7 cellular contexts compared by ENCODE assay signal in genomic region chr2:61879351-61879750, GRCh38. TPM values are rescaled to one million over a fixed set of nuclear protein-coding genes. Genes with fewer than 3 reads are reported as not detected.
DNase-seq lines count a peak whose midpoint lies in the region; ATAC-seq, FAIRE-seq and TF ChIP-seq lines count a peak whose summit lies in the region.
"Not testable (repeated sequence)": the region's sequence is repeated elsewhere in the genome, so short reads cannot be mapped to it uniquely, and the experiment has no call there.

No MANE protein-coding gene starts in this region.

- TF ChIP-seq RAD21 in A549 (conservative IDR thresholded peaks at IDR 0.05 in 1 of 2, IDR thresholded peaks at IDR 0.05 in 1 of 2), result not testable (repeated sequence)

- not testable (repeated sequence) for H3K4me3 ChIP-seq in A549; mammary epithelial cell (replicated peaks in 1 of 3; ENCODE audit: insufficient read depth in 1 of 3, low read depth in 2 of 3, low read length in 3 of 3); epithelial cell of esophagus (ENCODE audit: low read length)

- not testable (repeated sequence) for ATAC-seq in A549
- ATAC-seq in foreskin keratinocyte, result peak; percentile 62

- H3K4me1 Mint-ChIP-seq in activated T-cell treated with anti-CD3 and anti-CD28 coated beads, Interleukin-2, amount 50 U/mL, for 24 hours (ENCODE audit: low read depth), result peaks cover 15% of the 10 kb centered on the region
- H3K4me1 Mint-ChIP-seq in activated naive CD4-positive, alpha-beta T cell treated with anti-CD3 and anti-CD28 coated beads for 36 hours (ENCODE audit: low read depth), result not testable (repeated sequence)

- intact Hi-C loops in activated naive CD4-positive, alpha-beta T cell treated with anti-CD3 and anti-CD28 coated beads for 36 hours (cut with micrococcal nuclease); mammary epithelial cell (cut with micrococcal nuclease): not testable (repeated sequence)

- H4K20me1 ChIP-seq in mammary epithelial cell (ENCODE audit: insufficient read depth, low read length), result not testable (repeated sequence)

- not testable (repeated sequence) for TF ChIP-seq EP300 in A549 (IDR thresholded peaks at IDR 0.05)

- H3K27me3 Mint-ChIP-seq in activated T-cell treated with anti-CD3 and anti-CD28 coated beads, Interleukin-2, amount 50 U/mL, for 24 hours; activated naive CD4-positive, alpha-beta T cell treated with anti-CD3 and anti-CD28 coated beads for 36 hours (ENCODE audit: low read depth): not testable (repeated sequence)

- not testable (repeated sequence) for DNase-seq in A549 (ENCODE audit: low read depth in 1 of 2, low spot score in 1 of 2); RWPE1 (ENCODE audit: low spot score); activated T-cell treated with anti-CD3 and anti-CD28 coated beads, Interleukin-2, amount 50 U/mL, for 24 hours; activated naive CD4-positive, alpha-beta T cell treated with anti-CD3 and anti-CD28 coated beads for 36 hours
- peak; percentile 23 for DNase-seq in mammary epithelial cell
- peak; percentile 37 for DNase-seq in epithelial cell of esophagus (ENCODE audit: low read depth)
- DNase-seq in foreskin keratinocyte, result peak in 1 of 2 donors; percentile 54

- peak overlapping the region; percentile 63 for H3K27ac Mint-ChIP-seq in activated T-cell treated with anti-CD3 and anti-CD28 coated beads, Interleukin-2, amount 50 U/mL, for 24 hours
- peak overlapping the region; percentile 30 for H3K27ac Mint-ChIP-seq in activated naive CD4-positive, alpha-beta T cell treated with anti-CD3 and anti-CD28 coated beads for 36 hours

- dilution Hi-C loops in mammary epithelial cell (cut with HindIII; ENCODE audit: low sequenced_read_pairs), result not testable (repeated sequence)

- in situ Hi-C loops in mammary epithelial cell (cut with MboI; ENCODE audit: low sequenced_read_pairs in 2 of 2), result loop anchor here in 1 of 2 donors (25.0 kb wide), 1 partner anchor 342 kb away; the partner anchor contains the start of gene XPO1

- POLR2A ChIA-PET in A549 (lab: Yijun Ruan, JAX), result not testable (repeated sequence)
- POLR2A ChIA-PET in RWPE1 (lab: Yijun Ruan, JAX; ENCODE audit: low non-redundant PET), result interaction anchor here (0.6 to 0.7 kb wide), 2 partner anchors 12 to 998 kb away, joined by 3 to 6 read pairs; no protein-coding TSS in a partner anchor

- not testable (repeated sequence) for H3K9me3 Mint-ChIP-seq in activated T-cell treated with anti-CD3 and anti-CD28 coated beads, Interleukin-2, amount 50 U/mL, for 24 hours; activated naive CD4-positive, alpha-beta T cell treated with anti-CD3 and anti-CD28 coated beads for 36 hours

- CTCF ChIA-PET in A549 (lab: Yijun Ruan, JAX), result interaction anchor here (0.6 kb wide), 1 partner anchor 430 kb away, joined by 3 read pairs; no protein-coding TSS in a partner anchor
- CTCF ChIA-PET in RWPE1 (lab: Yijun Ruan, JAX); mammary epithelial cell (lab: Charles Lee; ENCODE audit: low non-redundant PET): not testable (repeated sequence)
- CTCF ChIA-PET in activated naive CD4-positive, alpha-beta T cell treated with anti-CD3 and anti-CD28 coated beads for 36 hours (lab: Charles Lee), result interaction anchor here (0.7 kb wide), 1 partner anchor 694 kb away, joined by 3 read pairs; no protein-coding TSS in a partner anchor

- H3K4me2 ChIP-seq in A549, result peak overlapping the region; percentile 53; the same call in 2 of the 3 replicates
- H3K4me2 ChIP-seq in mammary epithelial cell (ENCODE audit: insufficient read depth, low read depth, low read length), result not testable (repeated sequence)

- H2AFZ ChIP-seq in mammary epithelial cell (ENCODE audit: low read depth, low read length), result not testable (repeated sequence)

- H3K4me3 Mint-ChIP-seq in activated T-cell treated with anti-CD3 and anti-CD28 coated beads, Interleukin-2, amount 50 U/mL, for 24 hours; activated naive CD4-positive, alpha-beta T cell treated with anti-CD3 and anti-CD28 coated beads for 36 hours: not testable (repeated sequence)

- not testable (repeated sequence) for BruUV-seq in mammary epithelial cell (replicated peaks; lab: Mats Ljungman, UMichigan)

- 91% methylated on average over 4 of the region's 4 CpGs for WGBS in A549 (ENCODE audit: missing lambda C conversion rate)
- 88% methylated on average over 4 of the region's 4 CpGs for WGBS in mammary epithelial cell (ENCODE audit: low coverage, missing lambda C conversion rate)

- H3K9me3 ChIP-seq in A549; mammary epithelial cell (replicated peaks; ENCODE audit: insufficient read depth, low read length): not testable (repeated sequence)

- not testable (repeated sequence) for H3K27me3 ChIP-seq in mammary epithelial cell (ENCODE audit: insufficient read depth, low read length); foreskin keratinocyte

- not testable (repeated sequence) for FAIRE-seq in A549 (lab: Jason Lieb, UNC)

- H3K9ac ChIP-seq in mammary epithelial cell (ENCODE audit: insufficient read depth, low read length), result not testable (repeated sequence)

- H3K4me1 ChIP-seq in A549 (peaks cover 41% of the 10 kb centered on the region), foreskin keratinocyte (peaks cover 12% of the 10 kb centered on the region)
- not testable (repeated sequence) for H3K4me1 ChIP-seq in mammary epithelial cell (ENCODE audit: insufficient read depth, low read length)

- peaks cover 67% of the 10 kb centered on the region for H3K36me3 ChIP-seq in mammary epithelial cell (ENCODE audit: insufficient read depth, low read length)

- TF ChIP-seq POLR2A in A549 (IDR thresholded peaks at IDR 0.05; ENCODE audit: low read length), result not testable (repeated sequence)

- H3K27ac ChIP-seq in A549 (peak overlapping the region in 1 of 2 experiments; percentile 31; a peak in 2 of 6 replicates), RWPE1 (peak overlapping the region; percentile 56), foreskin keratinocyte (peak overlapping the region; percentile 36)
- not testable (repeated sequence) for H3K27ac ChIP-seq in mammary epithelial cell (ENCODE audit: insufficient read depth, low read depth, low read length)

- H3K79me2 ChIP-seq in mammary epithelial cell (ENCODE audit: insufficient read depth, low read length), result peaks cover 60% of the 10 kb centered on the region

- TF ChIP-seq CTCF in A549 (IDR thresholded peaks at IDR 0.05); RWPE1 (conservative IDR thresholded peaks at IDR 0.05; ENCODE audit: low read depth); mammary epithelial cell (conservative IDR thresholded peaks at IDR 0.05 in 1 of 2, IDR thresholded peaks at IDR 0.05 in 1 of 2; ENCODE audit: extremely low read depth in 1 of 2, insufficient read depth in 1 of 2, low read depth in 1 of 2, low read length in 2 of 2); epithelial cell of esophagus (IDR thresholded peaks at IDR 0.05; ENCODE audit: insufficient read depth, low read depth, low read length, missing control alignments); foreskin keratinocyte (conservative IDR thresholded peaks at IDR 0.05): not testable (repeated sequence)

- peaks cover 98% of the 10 kb centered on the region for H3K36me3 Mint-ChIP-seq in activated T-cell treated with anti-CD3 and anti-CD28 coated beads, Interleukin-2, amount 50 U/mL, for 24 hours (ENCODE audit: low read depth)
- H3K36me3 Mint-ChIP-seq in activated naive CD4-positive, alpha-beta T cell treated with anti-CD3 and anti-CD28 coated beads for 36 hours (ENCODE audit: low read depth), result peaks cover 47% of the 10 kb centered on the region

TF ChIP-seq in A549, 52 proteins besides CTCF, POLR2A, EP300 and RAD21:
- TF ChIP-seq FOSL2 (IDR thresholded peaks at IDR 0.05), result not testable (repeated sequence)
- peak; percentile 45; the same call in 1 of the 2 replicates for TF ChIP-seq FOSL2 (CRISPR knock-in tag; IDR thresholded peaks at IDR 0.05)

RNA-seq across cellular contexts. Expression of gene CCT4, which starts 9.1 kb away (rescaled TPM):
- polyA plus RNA-seq in A549 (2011; rRNA removed) (307 and 352 TPM in 2 replicates), A549 (2017; fragmentation: RNase III; extraction: RNeasy Plus Mini Kit Qiagen cat#74134 plus additional on column Dnase treatment) (355 to 405 TPM (median 361 TPM) in 3 replicates), mammary epithelial cell (159 TPM), foreskin keratinocyte (190 and 210 TPM in 2 replicates)
- 149 TPM in 2 replicates for polyA plus RNA-seq in A549 (2012; cell fraction: cytosol; rRNA removed)
- polyA plus RNA-seq in A549 (2012; cell fraction: nucleus; rRNA removed), result 89.2 and 112 TPM in 2 replicates
- 102 and 120 TPM in 2 replicates for polyA minus RNA-seq in A549 (2011; rRNA and poly(A)+ RNA removed)
- 100 to 1,000 TPM; 363 to 377 TPM for total RNA-seq in activated naive CD4-positive, alpha-beta T cell treated with anti-CD3 and anti-CD28 coated beads for 36 hours
- total RNA-seq in mammary epithelial cell (100 to 1,000 TPM; 117 to 205 TPM), foreskin keratinocyte (241 and 251 TPM in 2 replicates)
- 236 TPM for polyA minus RNA-seq in mammary epithelial cell

RNA-seq across cellular contexts. Expression of gene FAM161A, which starts 25.5 kb away (rescaled TPM):
- polyA plus RNA-seq in A549 (2011; rRNA removed) (5.8 and 10.0 TPM in 2 replicates), A549 (2017; fragmentation: RNase III; extraction: RNeasy Plus Mini Kit Qiagen cat#74134 plus additional on column Dnase treatment) (11.0 to 12.3 TPM (median 11.8 TPM) in 3 replicates), mammary epithelial cell (0.46 TPM), foreskin keratinocyte (1.2 and 1.5 TPM in 2 replicates)
- 1.2 and 1.3 TPM in 2 replicates for polyA plus RNA-seq in A549 (2012; cell fraction: cytosol; rRNA removed)
- 1.3 and 2.7 TPM in 2 replicates for polyA plus RNA-seq in A549 (2012; cell fraction: nucleus; rRNA removed)
- 1.3 and 1.9 TPM in 2 replicates for polyA minus RNA-seq in A549 (2011; rRNA and poly(A)+ RNA removed)
- 1 to 10 TPM; 4.0 to 5.0 TPM for total RNA-seq in activated naive CD4-positive, alpha-beta T cell treated with anti-CD3 and anti-CD28 coated beads for 36 hours
- total RNA-seq in mammary epithelial cell (1 to 10 TPM; 1.3 to 2.4 TPM), foreskin keratinocyte (3.3 and 3.8 TPM in 2 replicates)
- polyA minus RNA-seq in mammary epithelial cell, result not detected

RNA-seq across cellular contexts. Expression of gene COMMD1, which starts 26.1 kb away (rescaled TPM):
- polyA plus RNA-seq in A549 (2011; rRNA removed), result 53.9 and 54.1 TPM in 2 replicates
- polyA plus RNA-seq in A549 (2012; cell fraction: cytosol; rRNA removed), result 33.8 and 36.9 TPM in 2 replicates
- polyA plus RNA-seq in A549 (2012; cell fraction: nucleus; rRNA removed), result 24.3 and 27.1 TPM in 2 replicates
- 57.3 to 63.5 TPM (median 62.0 TPM) in 3 replicates for polyA plus RNA-seq in A549 (2017; fragmentation: RNase III; extraction: RNeasy Plus Mini Kit Qiagen cat#74134 plus additional on column Dnase treatment)
- polyA minus RNA-seq in A549 (2011; rRNA and poly(A)+ RNA removed), result 17.3 and 18.9 TPM in 2 replicates
- total RNA-seq in activated naive CD4-positive, alpha-beta T cell treated with anti-CD3 and anti-CD28 coated beads for 36 hours, result 10 to 100 TPM; 26.9 to 29.5 TPM
- 10 to 100 TPM; 30.0 to 41.0 TPM for total RNA-seq in mammary epithelial cell
- 34.0 TPM for polyA plus RNA-seq in mammary epithelial cell
- polyA minus RNA-seq in mammary epithelial cell, result 26.8 TPM
- total RNA-seq in foreskin keratinocyte, result 33.8 and 35.8 TPM in 2 replicates
- 63.9 and 68.5 TPM in 2 replicates for polyA plus RNA-seq in foreskin keratinocyte
